In the genomic region with DNA sequence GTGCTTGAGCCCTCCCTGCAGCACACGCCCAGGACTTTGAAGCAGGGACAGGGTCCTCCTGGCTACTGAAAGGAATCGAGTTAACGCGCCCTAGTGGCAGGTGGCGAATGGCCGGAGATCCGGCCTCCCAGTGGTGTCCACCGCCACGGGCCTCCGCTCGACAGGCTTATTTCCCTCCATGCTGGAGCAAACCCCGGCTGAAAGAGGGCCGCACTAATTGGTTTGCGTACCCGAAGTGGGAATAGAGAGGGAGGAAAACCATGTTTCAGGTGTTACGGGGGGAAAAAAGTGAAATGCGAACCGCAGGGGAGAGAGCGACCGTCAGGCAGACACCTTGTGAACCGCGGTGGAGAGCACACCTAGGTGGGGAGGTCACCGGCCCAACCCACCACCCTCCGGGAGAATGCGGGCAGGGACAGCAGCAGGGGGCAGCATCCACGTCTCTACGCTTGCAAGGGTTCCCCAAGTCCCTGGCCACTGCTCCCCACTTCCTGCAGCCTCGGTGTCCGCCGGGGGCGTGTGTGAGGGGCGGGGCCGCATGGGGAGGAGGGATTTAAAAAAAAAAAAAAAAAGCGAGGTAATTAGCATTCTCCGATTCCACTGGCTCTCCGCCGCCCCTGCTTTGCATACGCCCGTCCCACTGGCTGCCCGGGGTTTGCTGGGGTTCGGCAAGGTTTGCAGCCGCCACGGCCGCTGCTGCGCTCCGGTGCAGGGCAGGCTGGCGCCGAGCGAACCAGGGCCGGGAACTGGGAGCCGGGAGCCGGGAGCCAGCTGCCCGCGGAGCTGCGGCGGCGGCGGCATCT, we compare ENCODE assay signal across 8 cellular contexts.
A peak's percentile ranks its signal among the peaks of the same experiment; 100 is the strongest.
DNase-seq lines count a peak whose midpoint lies in the region; ATAC-seq and TF ChIP-seq lines count a peak whose summit lies in the region.

No MANE protein-coding gene starts in this region.

- no TSS peak for BruUV-seq in Calu3 (replicated peaks; lab: Mats Ljungman, UMichigan)
- BruUV-seq in IMR-90 (replicated peaks; lab: Mats Ljungman, UMichigan), result no TSS peak

- peak overlapping the region; percentile 71 for H3K27ac Mint-ChIP-seq in Calu3 (ENCODE audit: unreplicated experiment)

- no peaks in the 10 kb centered on the region; the same call in 1 of the 2 replicates for H3K4me1 ChIP-seq in IMR-90 (ENCODE audit: control insufficient read depth, insufficient read depth, low read length)
- H3K4me1 ChIP-seq in foreskin keratinocyte, result peaks cover 9% of the 10 kb centered on the region
- peaks cover 4 to 7% of the 10 kb centered on the region in 2 donors for H3K4me1 ChIP-seq in neuronal stem cell (ENCODE audit: control insufficient read depth in 2 of 2, insufficient read depth in 1 of 2, low read depth in 1 of 2, low read length in 2 of 2)
- peaks cover 24% of the 10 kb centered on the region for H3K4me1 ChIP-seq in stomach smooth muscle (ENCODE audit: control insufficient read depth, insufficient read depth, low read length)

- H3K9ac ChIP-seq in IMR-90 (ENCODE audit: low read depth, low read length) (no peak overlapping the region), neuronal stem cell (ENCODE audit: low read depth, low read length, poor library complexity) (peak overlapping the region; percentile 88), stomach smooth muscle (ENCODE audit: low read length in 2 of 2) (no peak overlapping the region)

- H3K36me3 ChIP-seq in IMR-90 (ENCODE audit: control insufficient read depth, insufficient read depth, low read length), result no peaks in the 10 kb centered on the region
- no peaks in the 10 kb centered on the region for H3K36me3 ChIP-seq in neuronal stem cell (replicated peaks in 1 of 2; ENCODE audit: control insufficient read depth in 2 of 2, insufficient read depth in 2 of 2, low read length in 2 of 2)
- no peaks in the 10 kb centered on the region for H3K36me3 ChIP-seq in stomach smooth muscle (ENCODE audit: control insufficient read depth in 2 of 2, insufficient read depth in 2 of 2, low read length in 2 of 2)

- no peaks in the 10 kb centered on the region for H3K9me1 ChIP-seq in IMR-90 (ENCODE audit: insufficient read depth, low read length)

- peak overlapping the region; percentile 88 for H3K4me2 ChIP-seq in IMR-90 (ENCODE audit: low read depth, low read length)
- peak overlapping the region; percentile 99 for H3K4me2 ChIP-seq in neuronal stem cell (ENCODE audit: insufficient read depth, low read length, poor library complexity, severe bottlenecking)

- POLR2A ChIA-PET in IMR-90 (lab: Charles Lee; ENCODE audit: unreplicated experiment), result no interaction called here

- peak overlapping the region; percentile 91 for H3K4me3 Mint-ChIP-seq in Calu3 (ENCODE audit: low read depth, unreplicated experiment)

- peaks cover 75% of the 10 kb centered on the region for H3K27me3 Mint-ChIP-seq in Calu3 (ENCODE audit: unreplicated experiment)

- H3K18ac ChIP-seq in IMR-90 (ENCODE audit: low read depth, low read length), result no peak overlapping the region
- H3K18ac ChIP-seq in neuronal stem cell (ENCODE audit: low read length), result peak overlapping the region; percentile 94

- H3K4me3 ChIP-seq in IMR-90 (ENCODE audit: insufficient read depth, low read depth, low read length) (peak overlapping the region; percentile 48), neuronal stem cell (ENCODE audit: low read length in 2 of 2) (peak overlapping the region; percentile 59 to 84), stomach smooth muscle (ENCODE audit: low read length in 2 of 2) (peak overlapping the region; percentile 27 to 35)

- no peak overlapping the region for H2BK20ac ChIP-seq in IMR-90 (ENCODE audit: low read depth, low read length)

- ATAC-seq in IMR-90 (ENCODE audit: low read depth) (peak; percentile 94), foreskin keratinocyte (peak; percentile 83), GM18505 (IDR thresholded peaks at IDR 0.05; ENCODE audit: unreplicated experiment) (no peak)

- H3K9me3 Mint-ChIP-seq in Calu3 (ENCODE audit: low read depth, unreplicated experiment), result no peaks in the 10 kb centered on the region

- H4K20me1 ChIP-seq in IMR-90 (ENCODE audit: insufficient read depth, low read length), result no peaks in the 10 kb centered on the region

- 0 out of 2 replicates have a peak, but pooled peaks have one; percentile 6 for TF ChIP-seq RAD21 in IMR-90 (IDR thresholded peaks at IDR 0.05; ENCODE audit: low read length)

- no peak overlapping the region for H3K14ac ChIP-seq in IMR-90 (replicated peaks; ENCODE audit: low read depth, low read length)
- H3K14ac ChIP-seq in neuronal stem cell (ENCODE audit: low read length), result no peak overlapping the region

- H2BK15ac ChIP-seq in IMR-90 (ENCODE audit: low read depth, low read length) (no peak overlapping the region), neuronal stem cell (ENCODE audit: low read length) (no peak overlapping the region)

- H3K27me3 ChIP-seq in IMR-90 (ENCODE audit: control insufficient read depth, insufficient read depth, low read length), result peaks cover 19% of the 10 kb centered on the region
- peaks cover 14% of the 10 kb centered on the region for H3K27me3 ChIP-seq in foreskin keratinocyte
- peaks cover 4 to 39% (median 32%) of the 10 kb centered on the region in 3 experiments for H3K27me3 ChIP-seq in neuronal stem cell (ENCODE audit: control insufficient read depth in 3 of 3, insufficient read depth in 3 of 3, low read depth in 1 of 3, low read length in 3 of 3)
- peaks cover 30 to 56% of the 10 kb centered on the region in 2 donors for H3K27me3 ChIP-seq in stomach smooth muscle (ENCODE audit: control insufficient read depth in 1 of 2, insufficient read depth in 2 of 2, low read length in 2 of 2)

- in situ Hi-C loops in IMR-90 (cut with MboI; ENCODE audit: low sequenced_read_pairs), result loop anchor here (10.0 kb wide), 2 partner anchors 183 to 297 kb away; no protein-coding TSS in a partner anchor

- no peak overlapping the region for H3K4ac ChIP-seq in IMR-90 (ENCODE audit: low read depth, low read length)
- no peak overlapping the region for H3K4ac ChIP-seq in neuronal stem cell (ENCODE audit: low read length)

- WGBS in IMR-90 (ENCODE audit: extremely low coverage in 2 of 2, insufficient read length in 1 of 2), 2 experiments, result 0% methylated on average over 22 of the region's 58 CpGs; no CpG with 5 or more reads in 1 of the 2 experiments
- WGBS in neuronal stem cell (ENCODE audit: extremely low coverage in 2 of 2, insufficient read length in 2 of 2, insufficient replicate concordance in 1 of 2), 2 donors, result no CpG with 5 or more reads among the region's 58 CpGs

- TF ChIP-seq CTCF in Calu3 (IDR thresholded peaks at IDR 0.05; ENCODE audit: unreplicated experiment) (peak; percentile 63), IMR-90 (conservative IDR thresholded peaks at IDR 0.05; ENCODE audit: low read depth, low read length) (no peak), foreskin keratinocyte (conservative IDR thresholded peaks at IDR 0.05) (peak; percentile 48)

- H3K9me3 ChIP-seq in IMR-90 (ENCODE audit: control insufficient read depth, insufficient read depth, low read length) (no peaks in the 10 kb centered on the region), neuronal stem cell (replicated peaks in 1 of 2; ENCODE audit: control insufficient read depth in 2 of 2, insufficient read depth in 1 of 2, low read depth in 1 of 2, low read length in 2 of 2) (peaks cover 0 to 2% of the 10 kb centered on the region in 2 donors), stomach smooth muscle (ENCODE audit: control insufficient read depth in 2 of 2, low read length in 2 of 2) (peaks cover 0 to 3% of the 10 kb centered on the region in 2 donors)

- peaks cover 19% of the 10 kb centered on the region for H3K36me3 Mint-ChIP-seq in Calu3 (ENCODE audit: insufficient read depth, unreplicated experiment)

- H2BK5ac ChIP-seq in IMR-90 (ENCODE audit: low read depth, low read length, poor library complexity, severe bottlenecking) (no peak overlapping the region), neuronal stem cell (ENCODE audit: low read length) (peak overlapping the region; percentile 48)

- no peak for TF ChIP-seq POLR2A in IMR-90 (IDR thresholded peaks at IDR 0.05; ENCODE audit: low read depth, low read length)
- TF ChIP-seq POLR2A in GM18505 (IDR thresholded peaks at IDR 0.05; ENCODE audit: borderline replicate concordance, extremely low read depth, insufficient read depth, insufficient read length), result no peak

- dilution Hi-C loops in IMR-90 (cut with HindIII; ENCODE audit: low sequenced_read_pairs, unreplicated experiment), result no loop called here

- H3K56ac ChIP-seq in IMR-90 (ENCODE audit: extremely low read depth, insufficient read depth, low read length), result no peak overlapping the region

- H2AFZ ChIP-seq in IMR-90 (replicated peaks; ENCODE audit: low read length, poor library complexity) (peak overlapping the region; percentile 90), neuronal stem cell (ENCODE audit: low read length) (peak overlapping the region; percentile 92)

- H2BK120ac ChIP-seq in IMR-90 (ENCODE audit: low read depth, low read length) (no peak overlapping the region), neuronal stem cell (ENCODE audit: low read depth, low read length) (no peak overlapping the region)

- no peak overlapping the region for H4K5ac ChIP-seq in IMR-90 (ENCODE audit: low read depth, low read length)

- intact Hi-C loops in Calu3 (cut with micrococcal nuclease; ENCODE audit: unreplicated experiment), result loop anchor here (1.0 to 2.0 kb wide), 2 partner anchors 84 to 185 kb away; no protein-coding TSS in a partner anchor
- intact Hi-C loops in IMR-90 (cut with micrococcal nuclease), result loop anchor here (1.0 to 2.0 kb wide), 3 partner anchors 85 to 289 kb away; no protein-coding TSS in a partner anchor

- H4K8ac ChIP-seq in IMR-90 (ENCODE audit: low read depth in 2 of 2, low read length in 2 of 2) (no peak overlapping the region), neuronal stem cell (ENCODE audit: low read depth, low read length) (no peak overlapping the region)

- CTCF ChIA-PET in Calu3 (lab: Charles Lee), result interaction anchor here (0.7 kb wide), 1 partner anchor 162 kb away, joined by 3 read pairs; no protein-coding TSS in a partner anchor
- CTCF ChIA-PET in IMR-90 (lab: Yijun Ruan, JAX), result interaction anchor here (1.1 kb wide), 1 partner anchor 186 kb away, joined by 4 read pairs; no protein-coding TSS in a partner anchor

- H3K27ac ChIP-seq in IMR-90 (ENCODE audit: insufficient read depth, low read length) (no peak overlapping the region; the same call in 1 of the 2 replicates), foreskin keratinocyte (peak overlapping the region; percentile 22), neuronal stem cell (replicated peaks; ENCODE audit: low read length) (no peak overlapping the region), stomach smooth muscle (ENCODE audit: low read length) (no peak overlapping the region)

- peak overlapping the region; percentile 70 for H2AK9ac ChIP-seq in IMR-90 (replicated peaks; ENCODE audit: low read depth, low read length, poor library complexity)

- H3K23ac ChIP-seq in IMR-90 (ENCODE audit: low read depth, low read length), result no peak overlapping the region
- H3K23ac ChIP-seq in neuronal stem cell (ENCODE audit: low read depth, low read length, poor library complexity), result no peak overlapping the region

- peaks cover 23% of the 10 kb centered on the region for H3K4me1 Mint-ChIP-seq in Calu3 (ENCODE audit: low read depth, unreplicated experiment)

- peak; percentile 92 for DNase-seq in Calu3
- peak; percentile 88 for DNase-seq in IMR-90
- DNase-seq in RPMI8226, result peak; percentile 82
- DNase-seq in activated gamma-delta T cell treated with Interleukin-2 at 50 U/mL for 16 hours, result peak; percentile 79
- DNase-seq in foreskin keratinocyte, result peak; percentile 72 to 86
- DNase-seq in neuronal stem cell (ENCODE audit: low spot score), result peak; percentile 90

- H2AK5ac ChIP-seq in IMR-90 (ENCODE audit: low read depth, low read length) (no peak overlapping the region), neuronal stem cell (ENCODE audit: low read depth, low read length) (no peak overlapping the region)

- no peaks in the 10 kb centered on the region for H3K79me1 ChIP-seq in IMR-90 (ENCODE audit: low read depth in 1 of 2, low read length in 2 of 2)
- H3K79me1 ChIP-seq in neuronal stem cell (ENCODE audit: low read depth, low read length), result peaks cover 12% of the 10 kb centered on the region

- H4K91ac ChIP-seq in IMR-90 (ENCODE audit: insufficient read depth, low read depth, low read length) (no peak overlapping the region), neuronal stem cell (ENCODE audit: low read depth, low read length, poor library complexity) (no peak overlapping the region)

- no peak overlapping the region for H2BK12ac ChIP-seq in neuronal stem cell (ENCODE audit: low read length)
